ENCODE assay signal across 11 cellular contexts in genomic region chr3:52529376-52530333, GRCh38. TPM values are rescaled to one million over a fixed set of nuclear protein-coding genes. Genes with fewer than 3 reads are reported as not detected.
A peak's percentile ranks its signal among the peaks of the same experiment; 100 is the strongest.
DNase-seq lines count a peak whose midpoint lies in the region; ATAC-seq and TF ChIP-seq lines count a peak whose summit lies in the region.
"Had no signal": no experiment of that assay in that cellular context is flagged by ENCODE, and none has a peak within 500 bp of the region (broad histone marks: within the 10 kb centered on the region; RNA-seq: fewer than 3 reads in every experiment).

No MANE protein-coding gene starts in this region.

- H3K4me3 ChIP-seq in fibroblast of the aortic adventitia (ENCODE audit: low read depth, low read length) (no peak overlapping the region), neuronal stem cell (ENCODE audit: low read length in 2 of 2) (peak overlapping the region in 1 of 2 donors; percentile 12)

- CTCF ChIA-PET in WTC11 (lab: Charles Lee) = no interaction called here
- CTCF ChIA-PET in activated CD8-positive, alpha-beta memory T cell treated with anti-CD3 and anti-CD28 coated beads, Interleukin-2, amount 10 ng/mL, durations not matched to agents 7 days and 5 days (lab: Charles Lee) = no interaction called here

- peak overlapping the region; percentile 18 for H2BK15ac ChIP-seq in neuronal stem cell (ENCODE audit: low read length)

- no peak overlapping the region for H4K8ac ChIP-seq in neuronal stem cell (ENCODE audit: low read depth, low read length)

- peaks cover 29% of the 10 kb centered on the region for H3K36me3 Mint-ChIP-seq in WTC11
- H3K36me3 Mint-ChIP-seq in activated CD8-positive, alpha-beta memory T cell treated with anti-CD3 and anti-CD28 coated beads, Interleukin-2, amount 10 ng/mL, durations not matched to agents 7 days and 5 days = peaks cover 2% of the 10 kb centered on the region
- H3K36me3 Mint-ChIP-seq: CD4-positive, alpha-beta memory T cell had no signal

- no CpG with 5 or more reads among the region's 12 CpGs for WGBS in neuronal stem cell (ENCODE audit: extremely low coverage in 2 of 2, insufficient read length in 2 of 2, insufficient replicate concordance in 1 of 2), 2 donors

- TF ChIP-seq CTCF in WTC11 (IDR thresholded peaks at IDR 0.05) = no peak
- TF ChIP-seq CTCF in fibroblast of the aortic adventitia (IDR thresholded peaks at IDR 0.05; ENCODE audit: insufficient read depth, low read length) = no peak

- peaks cover 11% of the 10 kb centered on the region for H3K4me1 Mint-ChIP-seq in WTC11
- H3K4me1 Mint-ChIP-seq in activated CD8-positive, alpha-beta memory T cell treated with anti-CD3 and anti-CD28 coated beads, Interleukin-2, amount 10 ng/mL, durations not matched to agents 7 days and 5 days = peaks cover 13% of the 10 kb centered on the region

- H3K9me3 ChIP-seq in neuronal stem cell (replicated peaks in 1 of 2; ENCODE audit: control insufficient read depth in 2 of 2, insufficient read depth in 1 of 2, low read depth in 1 of 2, low read length in 2 of 2) = no peaks in the 10 kb centered on the region

- H4K91ac ChIP-seq in neuronal stem cell (ENCODE audit: low read depth, low read length, poor library complexity) = no peak overlapping the region

- no peak overlapping the region for H2AFZ ChIP-seq in neuronal stem cell (ENCODE audit: low read length)

- no peak overlapping the region for H3K14ac ChIP-seq in neuronal stem cell (ENCODE audit: low read length)

- peaks cover 43 to 49% of the 10 kb centered on the region in 2 donors for H3K36me3 ChIP-seq in neuronal stem cell (replicated peaks in 1 of 2; ENCODE audit: control insufficient read depth in 2 of 2, insufficient read depth in 2 of 2, low read length in 2 of 2)

- H3K4me2 ChIP-seq in neuronal stem cell (ENCODE audit: insufficient read depth, low read length, poor library complexity, severe bottlenecking) = no peak overlapping the region

- no peak overlapping the region for H3K18ac ChIP-seq in neuronal stem cell (ENCODE audit: low read length)

- H3K23ac ChIP-seq in neuronal stem cell (ENCODE audit: low read depth, low read length, poor library complexity) = peak overlapping the region; percentile 76

- ATAC-seq in WTC11 (no peak), HG02763 (IDR thresholded peaks at IDR 0.05; ENCODE audit: unreplicated experiment) (no peak)
- no peak for ATAC-seq in activated CD8-positive, alpha-beta memory T cell treated with anti-CD3 and anti-CD28 coated beads, Interleukin-2, amount 10 ng/mL, durations not matched to agents 7 days and 5 days

- POLR2A ChIA-PET in WTC11 (lab: Charles Lee) = no interaction called here

- H2BK12ac ChIP-seq in neuronal stem cell (ENCODE audit: low read length) = no peak overlapping the region

- no peak overlapping the region for H3K27ac ChIP-seq in neuronal stem cell (replicated peaks; ENCODE audit: low read length)

- no peak overlapping the region for H2BK120ac ChIP-seq in neuronal stem cell (ENCODE audit: low read depth, low read length)

- H3K4ac ChIP-seq in neuronal stem cell (ENCODE audit: low read length) = no peak overlapping the region

- no peaks in the 10 kb centered on the region for H3K27me3 Mint-ChIP-seq in WTC11 (ENCODE audit: low read depth)
- H3K27me3 Mint-ChIP-seq in activated CD8-positive, alpha-beta memory T cell treated with anti-CD3 and anti-CD28 coated beads, Interleukin-2, amount 10 ng/mL, durations not matched to agents 7 days and 5 days = no peaks in the 10 kb centered on the region
- H3K27me3 Mint-ChIP-seq: CD4-positive, alpha-beta memory T cell had no signal

- peak overlapping the region; percentile 66 for H3K9ac ChIP-seq in neuronal stem cell (ENCODE audit: low read depth, low read length, poor library complexity)

- no peak overlapping the region; the same call in 1 of the 2 replicates for H3K4me3 Mint-ChIP-seq in WTC11
- no peak overlapping the region for H3K4me3 Mint-ChIP-seq in activated CD8-positive, alpha-beta memory T cell treated with anti-CD3 and anti-CD28 coated beads, Interleukin-2, amount 10 ng/mL, durations not matched to agents 7 days and 5 days

- H3K27me3 ChIP-seq in neuronal stem cell (ENCODE audit: control insufficient read depth in 3 of 3, insufficient read depth in 3 of 3, low read depth in 1 of 3, low read length in 3 of 3) = no peaks in the 10 kb centered on the region

- H3K4me1 ChIP-seq in neuronal stem cell (ENCODE audit: control insufficient read depth in 2 of 2, insufficient read depth in 1 of 2, low read depth in 1 of 2, low read length in 2 of 2) = peaks cover 25 to 32% of the 10 kb centered on the region in 2 donors

- DNase-seq in Daoy (ENCODE audit: low read depth) = peak; percentile 33
- no peak for DNase-seq in WTC11 (ENCODE audit: low spot score)
- DNase-seq in fibroblast of the aortic adventitia (ENCODE audit: low read depth) = peak; percentile 22
- no peak for DNase-seq in neuronal stem cell (ENCODE audit: low spot score)
- DNase-seq in T-helper 1 cell = no peak
- no peak for DNase-seq in activated CD8-positive, alpha-beta memory T cell treated with anti-CD3 and anti-CD28 coated beads, Interleukin-2, amount 10 ng/mL, durations not matched to agents 7 days and 5 days
- DNase-seq in amygdala (lab: John Stamatoyannopoulos, UW) = no peak
- DNase-seq: CD4-positive, alpha-beta memory T cell; NCI-H1092; T1000 had no signal

- H3K79me1 ChIP-seq in neuronal stem cell (ENCODE audit: low read depth, low read length) = peaks cover 22% of the 10 kb centered on the region

- H3K27ac Mint-ChIP-seq in WTC11 = peak overlapping the region; percentile 3; the same call in 1 of the 2 replicates
- H3K27ac Mint-ChIP-seq in activated CD8-positive, alpha-beta memory T cell treated with anti-CD3 and anti-CD28 coated beads, Interleukin-2, amount 10 ng/mL, durations not matched to agents 7 days and 5 days = no peak overlapping the region

- H2BK5ac ChIP-seq in neuronal stem cell (ENCODE audit: low read length) = no peak overlapping the region

- H3K9me3 Mint-ChIP-seq in WTC11 = no peaks in the 10 kb centered on the region
- no peaks in the 10 kb centered on the region for H3K9me3 Mint-ChIP-seq in activated CD8-positive, alpha-beta memory T cell treated with anti-CD3 and anti-CD28 coated beads, Interleukin-2, amount 10 ng/mL, durations not matched to agents 7 days and 5 days (ENCODE audit: low read depth)
- H3K9me3 Mint-ChIP-seq: CD4-positive, alpha-beta memory T cell had no signal

- H2AK5ac ChIP-seq in neuronal stem cell (ENCODE audit: low read depth, low read length) = no peak overlapping the region

TF ChIP-seq in WTC11, 78 proteins besides CTCF, POLR2A, EP300 and RAD21 (continues in another document):
- TF ChIP-seq ETV6 (CRISPR knock-in tag; IDR thresholded peaks at IDR 0.05) (no peak), E2F5 (CRISPR knock-in tag; IDR thresholded peaks at IDR 0.05) (no peak), PREB (CRISPR knock-in tag; IDR thresholded peaks at IDR 0.05; ENCODE audit: borderline replicate concordance) (no peak), ZNF671 (CRISPR knock-in tag; IDR thresholded peaks at IDR 0.05) (no peak), ATF2 (CRISPR knock-in tag; IDR thresholded peaks at IDR 0.05; ENCODE audit: borderline replicate concordance, low read depth) (no peak)

RNA-seq across cellular contexts. Expression of gene NT5DC2, which starts 4.0 kb away (rescaled TPM):
- total RNA-seq in Daoy (2014; rRNA removed; shearing (Covaris generic)) = 68.6 and 73.1 TPM in 2 replicates
- total RNA-seq in WTC11 (2021) (377 to 430 TPM (median 417 TPM) in 3 replicates), fibroblast of the aortic adventitia (ENCODE audit: low replicate concordance) (31.1 and 68.2 TPM in 2 replicates)
- 246 TPM for polyA plus RNA-seq in neuronal stem cell (2013, experiment 1 of 2)
- 233 TPM for polyA plus RNA-seq in neuronal stem cell (2013, experiment 2 of 2)
- total RNA-seq in activated CD8-positive, alpha-beta memory T cell treated with anti-CD3 and anti-CD28 coated beads, Interleukin-2, amount 10 ng/mL, durations not matched to agents 7 days and 5 days = 10 to 100 TPM; 38.7 to 54.5 TPM

RNA-seq across cellular contexts. Expression of gene UQCC5, which starts 6.8 kb away (rescaled TPM):
- 3.8 and 13.9 TPM in 2 replicates for total RNA-seq in Daoy (2014; rRNA removed; shearing (Covaris generic))
- total RNA-seq in WTC11 (2021) (30.0 to 37.8 TPM (median 36.4 TPM) in 3 replicates), fibroblast of the aortic adventitia (ENCODE audit: low replicate concordance) (4.3 and 7.7 TPM in 2 replicates)
- polyA plus RNA-seq in neuronal stem cell (2013, experiment 1 of 2) = 41.8 TPM
- polyA plus RNA-seq in neuronal stem cell (2013, experiment 2 of 2) = 44.8 TPM
- total RNA-seq in activated CD8-positive, alpha-beta memory T cell treated with anti-CD3 and anti-CD28 coated beads, Interleukin-2, amount 10 ng/mL, durations not matched to agents 7 days and 5 days = 10 to 100 TPM; 12.9 to 15.5 TPM

RNA-seq across cellular contexts. Expression of gene STAB1, which starts 34.5 kb away (rescaled TPM):
- not detected in 2 replicates for total RNA-seq in Daoy (2014; rRNA removed; shearing (Covaris generic))
- total RNA-seq in WTC11 (2021) (1.9 to 2.6 TPM (median 2.1 TPM) in 3 replicates), fibroblast of the aortic adventitia (ENCODE audit: low replicate concordance) (0.90 and 1.1 TPM in 2 replicates)
- 0.10 TPM for polyA plus RNA-seq in neuronal stem cell (2013, experiment 1 of 2)
- polyA plus RNA-seq in neuronal stem cell (2013, experiment 2 of 2) = 0.03 TPM
- total RNA-seq in activated CD8-positive, alpha-beta memory T cell treated with anti-CD3 and anti-CD28 coated beads, Interleukin-2, amount 10 ng/mL, durations not matched to agents 7 days and 5 days = not detected
- polyA plus RNA-seq: CD4-positive, alpha-beta memory T cell had no signal

Comparison
In these comparisons a context has a peak if more than half of its experiments do, and no peak if none do; other contexts are left out.
1. DNase-seq: peak in Daoy (single experiment) and fibroblast of the aortic adventitia (single experiment); none in WTC11 (single experiment), neuronal stem cell (single experiment), T-helper 1 cell (0 of 5), activated CD8-positive, alpha-beta memory T cell treated with anti-CD3 and anti-CD28 coated beads, Interleukin-2, amount 10 ng/mL, durations not matched to agents 7 days and 5 days (single experiment) and amygdala (0 of 56).